Comparison of ENCODE assay signal across 17 cellular contexts in genomic region chr10:104233817-104234216, GRCh38. TPM values are rescaled to one million over a fixed set of nuclear protein-coding genes. Genes with fewer than 3 reads are reported as not detected.
DNase-seq lines count a peak whose midpoint lies in the region; ATAC-seq and TF ChIP-seq lines count a peak whose summit lies in the region.
"Had no signal": no experiment of that assay in that cellular context is flagged by ENCODE, and none has a peak within 500 bp of the region (broad histone marks: within the 10 kb centered on the region; RNA-seq: fewer than 3 reads in every experiment).

No MANE protein-coding gene starts in this region.

- H3K4me1 Mint-ChIP-seq in MCF 10A (ENCODE audit: insufficient read depth, unreplicated experiment) (peaks cover 11% of the 10 kb centered on the region), immature natural killer cell (peaks cover 14 to 27% of the 10 kb centered on the region in 2 donors)
- peaks cover 11% of the 10 kb centered on the region for H3K4me1 Mint-ChIP-seq in activated CD4-positive, alpha-beta memory T cell treated with anti-CD3 and anti-CD28 coated beads for 36 hours (ENCODE audit: low read depth)

- H3K4me1 ChIP-seq in breast epithelium = no peaks in the 10 kb centered on the region
- H3K4me1 ChIP-seq in thyroid gland = peaks cover 7 to 10% of the 10 kb centered on the region in 2 donors

- CTCF ChIA-PET in MCF 10A (lab: Yijun Ruan, JAX) = interaction anchor here (2.7 kb wide), 1 partner anchor 41 kb away, joined by 10 read pairs; no protein-coding TSS in a partner anchor
- CTCF ChIA-PET in activated CD4-positive, alpha-beta memory T cell treated with anti-CD3 and anti-CD28 coated beads for 36 hours (lab: Charles Lee) = interaction anchor here (1.4 kb wide), 1 partner anchor 40 kb away, joined by 5 read pairs; no protein-coding TSS in a partner anchor

- no peak overlapping the region for H3K27ac ChIP-seq in breast epithelium
- H3K27ac ChIP-seq in thyroid gland = no peak overlapping the region
- H3K27ac ChIP-seq: heart right ventricle, right lobe of liver, thoracic aorta had no signal

- POLR2A ChIA-PET in MCF 10A (lab: Yijun Ruan, JAX) = interaction anchor here (0.7 to 3.1 kb wide), 2 partner anchors 20 to 116 kb away, joined by 3 to 51 read pairs; partner anchors contain the start of gene GSTO1
- POLR2A ChIA-PET in activated CD4-positive, alpha-beta memory T cell treated with anti-CD3 and anti-CD28 coated beads for 36 hours (lab: Charles Lee) = no interaction called here

- H3K27me3 ChIP-seq in breast epithelium (no peaks in the 10 kb centered on the region), thyroid gland (no peaks in the 10 kb centered on the region)
- H3K27me3 ChIP-seq: right lobe of liver had no signal

- intact Hi-C loops in MCF 10A (cut with micrococcal nuclease) = no loop called here
- intact Hi-C loops in breast epithelium (cut with DNase I; ENCODE audit: low total_unique reads) = no loop called here
- intact Hi-C loops in activated CD4-positive, alpha-beta memory T cell treated with anti-CD3 and anti-CD28 coated beads for 36 hours (cut with micrococcal nuclease) = loop anchor here (2.0 kb wide), 1 partner anchor 21 kb away; the partner anchor contains the start of gene GSTO1
- intact Hi-C loops in thyroid gland (cut with DNase I) = no loop called here
- intact Hi-C loops in sciatic nerve (cut with DNase I) = no loop called here

- no TSS peak for BruUV-seq in MCF 10A (replicated peaks; lab: Mats Ljungman, UMichigan)

- H3K4me3 Mint-ChIP-seq in MCF 10A (ENCODE audit: unreplicated experiment) = peak overlapping the region; percentile 70
- peak overlapping the region; percentile 52 for H3K4me3 Mint-ChIP-seq in activated CD4-positive, alpha-beta memory T cell treated with anti-CD3 and anti-CD28 coated beads for 36 hours
- peak overlapping the region; percentile 52 to 61 (median 54) for H3K4me3 Mint-ChIP-seq in immature natural killer cell

- DNase-seq in MCF 10A (ENCODE audit: unreplicated experiment) (no peak), breast epithelium (ENCODE audit: low spot score in 2 of 2) (no peak), immature natural killer cell (no peak), hippocampal formation (lab: John Stamatoyannopoulos, UW) (no peak), DMS79 treated with DMSO at 0.1 percent for 48 hours (lab: John Stamatoyannopoulos, UW) (no peak), thyroid gland (no peak), sciatic nerve (ENCODE audit: low spot score) (no peak)
- no peak for DNase-seq in activated CD4-positive, alpha-beta memory T cell treated with anti-CD3 and anti-CD28 coated beads for 36 hours
- DNase-seq: activated CD4-positive, alpha-beta T cell treated with anti-CD3 and anti-CD28 coated beads, Interleukin-2, amount 50 U/mL, for 4 hours; AML-193; DMS 273 treated with DMSO at 0.1 percent for 48 hours; heart right ventricle; NCI-H187; right lobe of liver; Right ventricle myocardium superior; stimulated activated CD4-positive, alpha-beta T cell treated with anti-CD3 and anti-CD28 coated beads, Interleukin-2, amount 100 ng/mL, for 24 hours had no signal

- H3K36me3 ChIP-seq in breast epithelium (no peaks in the 10 kb centered on the region), thyroid gland (no peaks in the 10 kb centered on the region)
- H3K36me3 ChIP-seq: heart right ventricle, right lobe of liver, thoracic aorta had no signal

- no peak for ATAC-seq in sciatic nerve
- ATAC-seq: heart right ventricle had no signal

- no peaks in the 10 kb centered on the region for H3K9me3 Mint-ChIP-seq in MCF 10A (ENCODE audit: unreplicated experiment)
- peaks cover 18% of the 10 kb centered on the region for H3K9me3 Mint-ChIP-seq in activated CD4-positive, alpha-beta memory T cell treated with anti-CD3 and anti-CD28 coated beads for 36 hours
- H3K9me3 Mint-ChIP-seq in immature natural killer cell = peaks cover 0 to 2% (median 0%) of the 10 kb centered on the region in 6 donors

- H3K4me3 ChIP-seq in breast epithelium (no peak overlapping the region), thyroid gland (replicated peaks in 1 of 3) (no peak overlapping the region)
- H3K4me3 ChIP-seq: heart right ventricle, right lobe of liver, thoracic aorta had no signal

- TF ChIP-seq POLR2A in breast epithelium (IDR thresholded peaks at IDR 0.05) (no peak), thyroid gland (IDR thresholded peaks at IDR 0.05) (no peak)

- H3K27ac Mint-ChIP-seq in MCF 10A (ENCODE audit: low read depth, unreplicated experiment) (no peak overlapping the region), immature natural killer cell (no peak overlapping the region)
- H3K27ac Mint-ChIP-seq in activated CD4-positive, alpha-beta memory T cell treated with anti-CD3 and anti-CD28 coated beads for 36 hours = no peak overlapping the region

- H3K27me3 Mint-ChIP-seq in MCF 10A (ENCODE audit: insufficient read depth, unreplicated experiment) (peaks cover 39% of the 10 kb centered on the region), immature natural killer cell (ENCODE audit: low read depth in 3 of 3) (peaks cover 12 to 31% (median 26%) of the 10 kb centered on the region in 3 donors)
- H3K27me3 Mint-ChIP-seq in activated CD4-positive, alpha-beta memory T cell treated with anti-CD3 and anti-CD28 coated beads for 36 hours = peaks cover 9% of the 10 kb centered on the region

- H3K9me3 ChIP-seq in breast epithelium = no peaks in the 10 kb centered on the region
- no peaks in the 10 kb centered on the region for H3K9me3 ChIP-seq in thyroid gland
- H3K9me3 ChIP-seq: right lobe of liver, thoracic aorta had no signal

- H3K36me3 Mint-ChIP-seq in MCF 10A (ENCODE audit: insufficient read depth, unreplicated experiment) (no peaks in the 10 kb centered on the region), immature natural killer cell (no peaks in the 10 kb centered on the region)
- peaks cover 4% of the 10 kb centered on the region for H3K36me3 Mint-ChIP-seq in activated CD4-positive, alpha-beta memory T cell treated with anti-CD3 and anti-CD28 coated beads for 36 hours

- TF ChIP-seq CTCF in MCF 10A (IDR thresholded peaks at IDR 0.05; ENCODE audit: unreplicated experiment) (no peak), breast epithelium (IDR thresholded peaks at IDR 0.05) (no peak), thyroid gland (IDR thresholded peaks at IDR 0.05) (no peak)

- 71 to 81% methylated on average over 1 of the region's 1 CpG for WGBS in thyroid gland, 2 donors

RNA-seq across cellular contexts. Expression of gene CFAP43, which starts 1.7 kb away (rescaled TPM):
- total RNA-seq in MCF 10A (2022) (0.25 and 0.42 TPM in 2 replicates), breast epithelium (1 to 10 TPM in 2 of 3 donors, under 1 TPM in 1; 0.32 to 8.5 (median 3.9) TPM), thyroid gland (10 to 100 TPM in 2 of 4 donors, 1 to 10 TPM in 2; 8.2 to 16.9 (median 11.5) TPM), sciatic nerve (0.98 TPM)
- under 1 TPM; 0.19 to 0.22 TPM for total RNA-seq in activated CD4-positive, alpha-beta memory T cell treated with anti-CD3 and anti-CD28 coated beads for 36 hours
- under 1 TPM in 1 of 3 donors, not detected in 2; 0.19 TPM for polyA plus RNA-seq in immature natural killer cell
- total RNA-seq: Right ventricle myocardium superior had no signal

RNA-seq across cellular contexts. Expression of gene GSTO1, which starts 20.9 kb away (rescaled TPM):
- total RNA-seq in MCF 10A (2022) (54.6 and 61.8 TPM in 2 replicates), breast epithelium (100 to 1,000 TPM in 1 of 3 donors, 10 to 100 TPM in 2; 81.6 to 123 (median 82.4) TPM), thyroid gland (100 to 1,000 TPM in 2 of 4 donors, 10 to 100 TPM in 2; 86.1 to 129 (median 102) TPM), sciatic nerve (55.7 TPM)
- total RNA-seq in activated CD4-positive, alpha-beta memory T cell treated with anti-CD3 and anti-CD28 coated beads for 36 hours = 100 to 1,000 TPM; 215 to 225 TPM
- polyA plus RNA-seq in immature natural killer cell = 100 to 1,000 TPM; 162 to 223 (median 166) TPM

RNA-seq across cellular contexts. Expression of gene GSTO2, which starts 35.2 kb away (rescaled TPM):
- total RNA-seq in MCF 10A (2022) = 33.8 and 40.9 TPM in 2 replicates
- 10 to 100 TPM in 2 of 3 donors, under 1 TPM in 1; 0.48 to 22.5 (median 14.1) TPM for total RNA-seq in breast epithelium
- total RNA-seq in activated CD4-positive, alpha-beta memory T cell treated with anti-CD3 and anti-CD28 coated beads for 36 hours = 1 to 10 TPM; 2.3 to 2.6 TPM
- 1 to 10 TPM in 1 of 3 donors, under 1 TPM in 2; 0.16 to 1.6 (median 0.85) TPM for polyA plus RNA-seq in immature natural killer cell
- total RNA-seq in thyroid gland = 10 to 100 TPM in 3 of 4 donors, 1 to 10 TPM in 1; 7.5 to 16.3 (median 12.8) TPM
- total RNA-seq in sciatic nerve = 2.1 TPM
